ENCODE assay signal across 8 cellular contexts in genomic region chr1:67561704-67562113, GRCh38.
DNase-seq lines count a peak whose midpoint lies in the region; ATAC-seq and TF ChIP-seq lines count a peak whose summit lies in the region.

No MANE protein-coding gene starts in this region.

- H3K4me1 Mint-ChIP-seq in nephron: peaks cover 5% of the 10 kb centered on the region

- H3K27me3 Mint-ChIP-seq in nephron (ENCODE audit: low read depth): no peaks in the 10 kb centered on the region

- peak; percentile 68 for TF ChIP-seq CTCF in OCI-LY3 (IDR thresholded peaks at IDR 0.05; ENCODE audit: low read depth, low read length)
- TF ChIP-seq CTCF in nephron (IDR thresholded peaks at IDR 0.05; ENCODE audit: unreplicated experiment in 3 of 3): peak; percentile 77 to 78 (median 78)

- no peaks in the 10 kb centered on the region; the same call in 1 of the 2 replicates for H3K4me1 ChIP-seq in OCI-LY3 (ENCODE audit: low read length)

- H3K27ac Mint-ChIP-seq in nephron: peak overlapping the region in 2 of 3 experiments; percentile 55 to 76

- H3K4me2 ChIP-seq in OCI-LY3 (ENCODE audit: low read length): 0 out of 2 replicates have a peak overlapping the region, but pooled peaks have one; percentile 28

- no peak overlapping the region for H3K9ac ChIP-seq in OCI-LY3 (ENCODE audit: low read length)

- no peaks in the 10 kb centered on the region for H3K9me3 ChIP-seq in OCI-LY3 (ENCODE audit: insufficient read depth, low read length)

- H3K79me2 ChIP-seq in OCI-LY3 (ENCODE audit: low read length): no peaks in the 10 kb centered on the region

- H3K9me3 Mint-ChIP-seq in nephron: no peaks in the 10 kb centered on the region

- H3K4me3 ChIP-seq in OCI-LY3 (ENCODE audit: low read length): no peak overlapping the region

- no peak overlapping the region for H3K27ac ChIP-seq in OCI-LY3 (ENCODE audit: low read length)

- H3K27me3 ChIP-seq in OCI-LY3 (ENCODE audit: low read depth, low read length): no peaks in the 10 kb centered on the region

- ATAC-seq in GM21526 (IDR thresholded peaks at IDR 0.05; ENCODE audit: low FRiP score, unreplicated experiment): peak; percentile 97
- ATAC-seq in stimulated activated naive CD8-positive, alpha-beta T cell treated with anti-CD3 and anti-CD28 coated beads, Interleukin-15, Interleukin-2, amounts not matched to agents 100 U/mL and 50 U/mL, for 24 hours: peak; percentile 85

- H3K36me3 Mint-ChIP-seq in nephron (ENCODE audit: low read depth): no peaks in the 10 kb centered on the region

- no peak overlapping the region for H2AFZ ChIP-seq in OCI-LY3 (ENCODE audit: low read depth, low read length)

- DNase-seq in DMS114 treated with DMSO at 0.1 percent for 48 hours (lab: John Stamatoyannopoulos, UW; ENCODE audit: unreplicated experiment) (peak; percentile 31), HuH-7 (ENCODE audit: low spot score) (peak; percentile 69), activated T-cell treated with anti-CD3 and anti-CD28 coated beads for 4 hours (peak; percentile 88), fibroblast of gingiva (ENCODE audit: low read depth) (peak; percentile 76)
- peak; percentile 95 for DNase-seq in stimulated activated naive CD8-positive, alpha-beta T cell treated with anti-CD3 and anti-CD28 coated beads, Interleukin-15, Interleukin-2, amounts not matched to agents 100 U/mL and 50 U/mL, for 24 hours

- H3K36me3 ChIP-seq in OCI-LY3 (replicated peaks; ENCODE audit: low read depth, low read length): no peaks in the 10 kb centered on the region

- no peak overlapping the region for H3K4me3 Mint-ChIP-seq in nephron

- no peaks in the 10 kb centered on the region for H4K20me1 ChIP-seq in OCI-LY3 (ENCODE audit: insufficient read depth, low read length)

Comparison
In these comparisons a context has a peak if more than half of its experiments do, and no peak if none do; other contexts are left out.
1. DNase-seq: peak in every context shown above with its lines; median percentile 95 in stimulated activated naive CD8-positive, alpha-beta T cell treated with anti-CD3 and anti-CD28 coated beads, Interleukin-15, Interleukin-2, amounts not matched to agents 100 U/mL and 50 U/mL, for 24 hours; 88 in activated T-cell treated with anti-CD3 and anti-CD28 coated beads for 4 hours; 76 in fibroblast of gingiva; 69 in HuH-7; 31 in DMS114 treated with DMSO at 0.1 percent for 48 hours.